ENCODE assay signal across 22 cellular contexts in genomic region chr2:173612354-173612753, GRCh38.
A peak's percentile ranks its signal among the peaks of the same experiment; 100 is the strongest.
DNase-seq lines count a peak whose midpoint lies in the region; ATAC-seq, FAIRE-seq and TF ChIP-seq lines count a peak whose summit lies in the region.
"Had no signal": no experiment of that assay in that cellular context is flagged by ENCODE, and none has a peak within 500 bp of the region (broad histone marks: within the 10 kb centered on the region; RNA-seq: fewer than 3 reads in every experiment).

No MANE protein-coding gene starts in this region.

- no peak overlapping the region for H4K5ac ChIP-seq in mesendoderm (ENCODE audit: low read length)

- FAIRE-seq in K562 (lab: Jason Lieb, UNC), result no peak
- FAIRE-seq: RCC 7860 had no signal

- H3K79me2 ChIP-seq in K562 (ENCODE audit: control insufficient read depth, insufficient read depth, low read length) (no peaks in the 10 kb centered on the region), mesendoderm (ENCODE audit: control insufficient read depth, insufficient read depth, low read length) (no peaks in the 10 kb centered on the region)

- no peak overlapping the region for H3K4me3 ChIP-seq in HEK293 (ENCODE audit: low read depth, low read length)
- H3K4me3 ChIP-seq in NB4 (ENCODE audit: low read depth, low read length), result no peak overlapping the region
- H3K4me3 ChIP-seq in K562, result no peak overlapping the region
- no peak overlapping the region for H3K4me3 ChIP-seq in mesendoderm (ENCODE audit: low read length)
- H3K4me3 ChIP-seq: BLaER1 had no signal

- H2AK5ac ChIP-seq in mesendoderm (ENCODE audit: low read length), result no peak overlapping the region

- H3K9ac ChIP-seq in K562 (ENCODE audit: insufficient read depth in 1 of 2, low read depth in 2 of 2, low read length in 2 of 2) (no peak overlapping the region), mesendoderm (ENCODE audit: low read length) (no peak overlapping the region)
- H3K9ac ChIP-seq: BLaER1 had no signal

- no peak for TF ChIP-seq RAD21 in K562 (CRISPR knock-in tag; conservative IDR thresholded peaks at IDR 0.05 in 1 of 2, IDR thresholded peaks at IDR 0.05 in 1 of 2)

- no peak overlapping the region for H3K18ac ChIP-seq in mesendoderm (ENCODE audit: low read length)

- no peak overlapping the region for H3K4me3 Mint-ChIP-seq in activated naive CD4-positive, alpha-beta T cell treated with anti-CD3 and anti-CD28 coated beads, Interleukin-2, amount 10 ng/mL, durations not matched to agents 7 days and 5 days
- H3K4me3 Mint-ChIP-seq: CD8-positive, alpha-beta T cell had no signal

- in situ Hi-C loops in K562 (cut with MboI), result no loop called here

- no peaks in the 10 kb centered on the region for H3K4me1 Mint-ChIP-seq in activated naive CD4-positive, alpha-beta T cell treated with anti-CD3 and anti-CD28 coated beads, Interleukin-2, amount 10 ng/mL, durations not matched to agents 7 days and 5 days

- no peaks in the 10 kb centered on the region for H3K9me3 ChIP-seq in HEK293 (ENCODE audit: control insufficient read depth, insufficient read depth, low read depth, low read length)
- H3K9me3 ChIP-seq in K562 (replicated peaks; ENCODE audit: control insufficient read depth, insufficient read depth, low read depth, low read length), result no peaks in the 10 kb centered on the region
- H3K9me3 ChIP-seq: BLaER1 had no signal

- no peaks in the 10 kb centered on the region for H3K9me3 Mint-ChIP-seq in activated naive CD4-positive, alpha-beta T cell treated with anti-CD3 and anti-CD28 coated beads, Interleukin-2, amount 10 ng/mL, durations not matched to agents 7 days and 5 days

- BruUV-seq in K562 (replicated peaks; lab: Mats Ljungman, UMichigan), result no TSS peak

- CTCF ChIA-PET in HEK293 (lab: Yijun Ruan, JAX) (interaction anchor here (0.6 to 1.3 kb wide), 3 partner anchors 8 to 1756 kb away, joined by 3 to 4 read pairs (median 3); no protein-coding TSS in a partner anchor), K562 (lab: Yijun Ruan, JAX; ENCODE audit: low intra/inter-chr PET ratio) (no interaction called here)
- CTCF ChIA-PET in activated naive CD4-positive, alpha-beta T cell treated with anti-CD3 and anti-CD28 coated beads, Interleukin-2, amount 10 ng/mL, durations not matched to agents 7 days and 5 days (lab: Charles Lee), result no interaction called here

- H3K36me3 ChIP-seq in HEK293 (ENCODE audit: control insufficient read depth in 2 of 2, insufficient read depth in 1 of 2, low read length in 2 of 2) (no peaks in the 10 kb centered on the region), K562 (ENCODE audit: control insufficient read depth, insufficient read depth, low read length) (no peaks in the 10 kb centered on the region), mesendoderm (ENCODE audit: control insufficient read depth, insufficient read depth, low read length) (no peaks in the 10 kb centered on the region)
- H3K36me3 ChIP-seq: BLaER1 had no signal

- H3K79me1 ChIP-seq in mesendoderm (ENCODE audit: low read length), result no peaks in the 10 kb centered on the region

- peak; percentile 75 for ATAC-seq in K562
- no peak for ATAC-seq in HG03354 (IDR thresholded peaks at IDR 0.05; ENCODE audit: poor library complexity, severe bottlenecking, unreplicated experiment)
- ATAC-seq: CD8-positive, alpha-beta T cell; Right ventricle myocardium inferior had no signal

- H3K9me1 ChIP-seq in K562 (ENCODE audit: control insufficient read depth, insufficient read depth, low read length), result no peaks in the 10 kb centered on the region

- no peak overlapping the region for H3K23ac ChIP-seq in mesendoderm (ENCODE audit: low read length)

- no peak for TF ChIP-seq POLR2A in NB4 (IDR thresholded peaks at IDR 0.05; ENCODE audit: extremely low read depth, insufficient read length)
- TF ChIP-seq POLR2A in K562 (conservative IDR thresholded peaks at IDR 0.05), result no peak

- H4K20me1 ChIP-seq in K562 (replicated peaks; ENCODE audit: control insufficient read depth, insufficient read depth, low read length), result no peaks in the 10 kb centered on the region
- H4K20me1 ChIP-seq: BLaER1 had no signal

- no peak overlapping the region for H3K56ac ChIP-seq in mesendoderm (ENCODE audit: low read length)

- intact Hi-C loops in K562 (cut with micrococcal nuclease), result no loop called here

- no peak overlapping the region for H2BK120ac ChIP-seq in mesendoderm (ENCODE audit: low read depth, low read length)

- WGBS in K562 (ENCODE audit: insufficient coverage, low coverage, missing lambda C conversion rate), result 0% methylated on average over 3 of the region's 3 CpGs
- no CpG with 5 or more reads among the region's 3 CpGs for WGBS in mesendoderm (ENCODE audit: extremely low coverage, insufficient coverage, low lambda C conversion rate)

- H3K4me2 ChIP-seq in K562 (ENCODE audit: insufficient read depth, low read length) (no peak overlapping the region), mesendoderm (ENCODE audit: low read length) (no peak overlapping the region)
- H3K4me2 ChIP-seq: BLaER1 had no signal

- H3K4me1 ChIP-seq in HEK293 (ENCODE audit: control insufficient read depth, insufficient read depth, low read length), result no peaks in the 10 kb centered on the region
- H3K4me1 ChIP-seq in K562 (replicated peaks in 1 of 2; ENCODE audit: control insufficient read depth in 2 of 2, insufficient read depth in 2 of 2, low read length in 2 of 2), result no peaks in the 10 kb centered on the region
- H3K4me1 ChIP-seq in mesendoderm (ENCODE audit: control insufficient read depth, low read depth, low read length), result no peaks in the 10 kb centered on the region

- DNase-seq in NB4 (ENCODE audit: low read depth) (peak; percentile 16), K562 (ENCODE audit: extremely low read depth in 1 of 4, low spot score in 3 of 4) (peak in 1 of 4 experiments; percentile 2), mesendoderm (no peak), activated gamma-delta T cell treated with Interleukin-2 at 50 U/mL for 16 hours (no peak), T-helper 1 cell (no peak)
- no peak for DNase-seq in activated naive CD4-positive, alpha-beta T cell treated with anti-CD3 and anti-CD28 coated beads, Interleukin-2, amount 10 ng/mL, durations not matched to agents 7 days and 5 days
- DNase-seq: Calu3; CD8-positive, alpha-beta T cell; DMS79; H7; NCI-H1092; NCI-H146; NCI-H2029 treated with DMSO at 0.1 percent for 48 hours; NCI-H2171 treated with DMSO at 0.1 percent for 48 hours; NCI-H446; NCI-H526 treated with DMSO at 0.1 percent for 48 hours; SW 1271 had no signal

- H2BK15ac ChIP-seq in mesendoderm (replicated peaks; ENCODE audit: low read depth), result no peak overlapping the region

- H4K8ac ChIP-seq in mesendoderm (ENCODE audit: low read depth, low read length), result no peak overlapping the region

- H3K36me3 Mint-ChIP-seq in activated naive CD4-positive, alpha-beta T cell treated with anti-CD3 and anti-CD28 coated beads, Interleukin-2, amount 10 ng/mL, durations not matched to agents 7 days and 5 days, result no peaks in the 10 kb centered on the region
- H3K36me3 Mint-ChIP-seq: CD8-positive, alpha-beta T cell had no signal

- no peak overlapping the region for H2BK5ac ChIP-seq in mesendoderm (ENCODE audit: low read length)

- H3K27ac Mint-ChIP-seq in activated naive CD4-positive, alpha-beta T cell treated with anti-CD3 and anti-CD28 coated beads, Interleukin-2, amount 10 ng/mL, durations not matched to agents 7 days and 5 days, result no peak overlapping the region
- H3K27ac Mint-ChIP-seq: CD8-positive, alpha-beta T cell had no signal

- no peak for TF ChIP-seq EP300 in K562 (IDR thresholded peaks at IDR 0.05; ENCODE audit: low read length)

- peak overlapping the region; percentile 9 for H3K4ac ChIP-seq in mesendoderm (ENCODE audit: low read depth, low read length)

- POLR2A ChIA-PET in HEK293 (lab: Yijun Ruan, JAX), result no interaction called here
- POLR2A ChIA-PET in K562 (lab: Yijun Ruan, JAX), result interaction anchor here (1.0 kb wide), 1 partner anchor 19 kb away, joined by 3 read pairs; no protein-coding TSS in a partner anchor

- H3K27ac ChIP-seq in HEK293 (ENCODE audit: extremely low read depth, low read depth, low read length) (no peak overlapping the region), K562 (ENCODE audit: extremely low read depth, low read depth, low read length) (no peak overlapping the region), mesendoderm (ENCODE audit: low read depth, low read length) (no peak overlapping the region)
- H3K27ac ChIP-seq: BLaER1 had no signal

- TF ChIP-seq CTCF in HEK293 (tag by site-specific recombination; IDR thresholded peaks at IDR 0.05), result peak; percentile 45; the same call in 1 of the 2 replicates
- peak; percentile 26 for TF ChIP-seq CTCF in NB4 (IDR thresholded peaks at IDR 0.05; ENCODE audit: low read depth, low read length)
- TF ChIP-seq CTCF in K562 (IDR thresholded peaks at IDR 0.05 in 2 of 3, conservative IDR thresholded peaks at IDR 0.05 in 1 of 3; ENCODE audit: insufficient read depth in 2 of 3, low read depth in 1 of 3, low read length in 3 of 3), result peak; percentile 22 to 31 (median 23); a peak in 1 of 6 replicates

- H3K27me3 ChIP-seq in K562 (ENCODE audit: control insufficient read depth in 2 of 2, insufficient read depth in 2 of 2, low read length in 2 of 2) (peaks cover 10 to 14% of the 10 kb centered on the region in 2 experiments), mesendoderm (ENCODE audit: insufficient read depth, low read length, poor library complexity) (no peaks in the 10 kb centered on the region)
- H3K27me3 ChIP-seq: BLaER1 had no signal

- peaks cover 8% of the 10 kb centered on the region for H3K27me3 Mint-ChIP-seq in activated naive CD4-positive, alpha-beta T cell treated with anti-CD3 and anti-CD28 coated beads, Interleukin-2, amount 10 ng/mL, durations not matched to agents 7 days and 5 days

- H2AFZ ChIP-seq in K562 (ENCODE audit: low read depth, low read length), result no peak overlapping the region

TF ChIP-seq in HEK293, 187 proteins besides CTCF, POLR2A, EP300 and RAD21:
- TF ChIP-seq ZNF558 (tag by site-specific recombination; IDR thresholded peaks at IDR 0.05) (no peak), ZNF239 (tag by site-specific recombination; IDR thresholded peaks at IDR 0.05) (no peak), ZNF366 (tag by site-specific recombination; conservative IDR thresholded peaks at IDR 0.05) (no peak), ZNF248 (tag by site-specific recombination; IDR thresholded peaks at IDR 0.05) (no peak)

TF ChIP-seq in K562, 482 proteins besides CTCF, POLR2A, EP300 and RAD21 (continues in another document):
- no peak for TF ChIP-seq ZNF165 (CRISPR knock-in tag; IDR thresholded peaks at IDR 0.05; ENCODE audit: borderline replicate concordance)

Comparison
In these comparisons a context has a peak if more than half of its experiments do, and no peak if none do; other contexts are left out.
1. Of the 44 proteins assayed by ChIP-seq in both K562 and HEK293: peak only in K562: none; only in HEK293: none; in both: CTCF; in neither: 43.